ENCODE assay signal across 7 cellular contexts in the genomic region with DNA sequence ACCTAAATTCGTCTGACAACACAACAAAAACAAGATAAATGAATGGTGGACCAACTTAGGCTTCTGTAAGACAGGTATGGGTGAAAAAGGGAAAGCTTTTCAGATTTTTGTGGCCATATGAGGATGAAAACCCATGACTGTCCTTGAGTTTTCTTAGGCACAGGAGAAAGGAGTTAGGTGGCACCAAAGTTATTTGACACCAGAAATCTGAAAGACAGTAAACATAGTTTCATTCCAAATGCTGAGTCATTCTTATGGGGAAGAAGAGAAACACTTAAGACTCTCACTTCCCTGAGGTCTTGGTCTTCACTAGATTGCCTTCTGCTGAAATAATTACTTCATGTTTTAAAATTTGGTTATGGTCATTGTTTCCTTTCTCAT. TPM values are rescaled to one million over a fixed set of nuclear protein-coding genes. Genes with fewer than 3 reads are reported as not detected.
A peak's percentile ranks its signal among the peaks of the same experiment; 100 is the strongest.
DNase-seq lines count a peak whose midpoint lies in the region; ATAC-seq, FAIRE-seq and TF ChIP-seq lines count a peak whose summit lies in the region.

No MANE protein-coding gene starts in this region.

- no peak overlapping the region for H2AFZ ChIP-seq in MM.1S (ENCODE audit: low read length)
- H2AFZ ChIP-seq in mammary epithelial cell (ENCODE audit: low read depth, low read length): peak overlapping the region; percentile 57

- DNase-seq in HFFc6 (peak; percentile 53), MM.1S (peak; percentile 55), mammary epithelial cell (peak; percentile 57), small intestine (peak; percentile 19), NCI-H1105 treated with DMSO at 0.1 percent for 48 hours (lab: John Stamatoyannopoulos, UW) (no peak), activated T-cell treated with anti-CD3 and anti-CD28 coated beads for 4 hours (no peak)

- H3K9me3 ChIP-seq in MM.1S (replicated peaks; ENCODE audit: insufficient read depth, low read length) (no peaks in the 10 kb centered on the region), mammary epithelial cell (replicated peaks; ENCODE audit: insufficient read depth, low read length) (no peaks in the 10 kb centered on the region), small intestine (ENCODE audit: control insufficient read depth, low read depth) (no peaks in the 10 kb centered on the region)

- no peaks in the 10 kb centered on the region for H3K9me3 Mint-ChIP-seq in HFFc6

- no peak overlapping the region for H3K27ac ChIP-seq in MM.1S (ENCODE audit: low read length)
- H3K27ac ChIP-seq in mammary epithelial cell (ENCODE audit: insufficient read depth, low read depth, low read length): peak overlapping the region; percentile 22
- H3K27ac ChIP-seq in small intestine (ENCODE audit: low read depth in 1 of 2, low read length in 1 of 2): no peak overlapping the region

- peaks cover 4% of the 10 kb centered on the region; the same call in 1 of the 2 replicates for H3K27me3 Mint-ChIP-seq in HFFc6 (ENCODE audit: insufficient read depth)

- H3K4me1 Mint-ChIP-seq in HFFc6 (ENCODE audit: low read depth): peaks cover 32% of the 10 kb centered on the region

- no peak overlapping the region for H3K4me3 ChIP-seq in MM.1S (ENCODE audit: low read length)
- no peak overlapping the region for H3K4me3 ChIP-seq in mammary epithelial cell (replicated peaks in 1 of 3; ENCODE audit: insufficient read depth in 1 of 3, low read depth in 2 of 3, low read length in 3 of 3)
- H3K4me3 ChIP-seq in small intestine (ENCODE audit: low read depth in 1 of 2, low read length in 2 of 2): no peak overlapping the region

- H3K36me3 ChIP-seq in MM.1S (replicated peaks; ENCODE audit: insufficient read depth, low read length) (no peaks in the 10 kb centered on the region), mammary epithelial cell (ENCODE audit: insufficient read depth, low read length) (no peaks in the 10 kb centered on the region), small intestine (ENCODE audit: control insufficient read depth in 2 of 2, insufficient read depth in 2 of 2, low read length in 2 of 2) (no peaks in the 10 kb centered on the region)

- peaks cover 14% of the 10 kb centered on the region for H3K4me1 ChIP-seq in MM.1S (ENCODE audit: low read length)
- peaks cover 21% of the 10 kb centered on the region for H3K4me1 ChIP-seq in mammary epithelial cell (ENCODE audit: insufficient read depth, low read length)
- H3K4me1 ChIP-seq in small intestine (ENCODE audit: control insufficient read depth in 2 of 2, insufficient read depth in 1 of 2, low read depth in 1 of 2, low read length in 1 of 2): peaks cover 0 to 4% of the 10 kb centered on the region in 2 donors

- WGBS in mammary epithelial cell (ENCODE audit: low coverage, missing lambda C conversion rate): 92% methylated on average over 1 of the region's 1 CpG
- WGBS in small intestine, 3 donors: 79 to 90% (median 86%) methylated on average over 1 of the region's 1 CpG

- no peaks in the 10 kb centered on the region for H4K20me1 ChIP-seq in MM.1S (ENCODE audit: insufficient read depth, low read length)
- no peaks in the 10 kb centered on the region for H4K20me1 ChIP-seq in mammary epithelial cell (ENCODE audit: insufficient read depth, low read length)

- no peaks in the 10 kb centered on the region for H3K79me2 ChIP-seq in MM.1S (ENCODE audit: low read length)
- H3K79me2 ChIP-seq in mammary epithelial cell (ENCODE audit: insufficient read depth, low read length): peaks cover 4% of the 10 kb centered on the region

- BruUV-seq in mammary epithelial cell (replicated peaks; lab: Mats Ljungman, UMichigan): no TSS peak

- in situ Hi-C loops in mammary epithelial cell (cut with MboI; ENCODE audit: low sequenced_read_pairs in 2 of 2): loop anchor here in 1 of 2 donors (25.0 kb wide), 1 partner anchor 94 kb away; the partner anchor contains the start of gene NR4A2

- H3K27me3 ChIP-seq in MM.1S (replicated peaks; ENCODE audit: insufficient read depth, low read length) (no peaks in the 10 kb centered on the region), mammary epithelial cell (ENCODE audit: insufficient read depth, low read length) (no peaks in the 10 kb centered on the region), small intestine (ENCODE audit: control insufficient read depth in 2 of 2, insufficient read depth in 2 of 2, low read length in 2 of 2) (no peaks in the 10 kb centered on the region)

- no peak for FAIRE-seq in small intestine (lab: Jason Lieb, UNC)

- H3K9me2 ChIP-seq in MM.1S (replicated peaks; ENCODE audit: insufficient read depth, low read length): no peaks in the 10 kb centered on the region

- H3K27ac Mint-ChIP-seq in HFFc6: peak overlapping the region; percentile 85

- H3K36me3 Mint-ChIP-seq in HFFc6 (ENCODE audit: low read depth): no peaks in the 10 kb centered on the region

- peak overlapping the region; percentile 28 for H3K4me2 ChIP-seq in MM.1S (ENCODE audit: low read depth, low read length)
- H3K4me2 ChIP-seq in mammary epithelial cell (ENCODE audit: insufficient read depth, low read depth, low read length): no peak overlapping the region

- no peak overlapping the region for H3K9ac ChIP-seq in MM.1S (ENCODE audit: low read length)
- no peak overlapping the region for H3K9ac ChIP-seq in mammary epithelial cell (ENCODE audit: insufficient read depth, low read length)

- CTCF ChIA-PET in mammary epithelial cell (lab: Charles Lee; ENCODE audit: low non-redundant PET): no interaction called here

- intact Hi-C loops in mammary epithelial cell (cut with micrococcal nuclease): no loop called here

- peaks cover 9% of the 10 kb centered on the region; the same call in 1 of the 2 replicates for H3F3A ChIP-seq in MM.1S (ENCODE audit: insufficient read depth, low read length)

- dilution Hi-C loops in mammary epithelial cell (cut with HindIII; ENCODE audit: low sequenced_read_pairs): loop anchor here (25.0 kb wide), 1 partner anchor 806 kb away; no protein-coding TSS in a partner anchor

- ATAC-seq in GM18520 (IDR thresholded peaks at IDR 0.05; ENCODE audit: unreplicated experiment): peak; percentile 68

- TF ChIP-seq CTCF in HFFc6 (IDR thresholded peaks at IDR 0.05) (no peak), MM.1S (IDR thresholded peaks at IDR 0.05; ENCODE audit: low read length) (no peak), mammary epithelial cell (conservative IDR thresholded peaks at IDR 0.05 in 1 of 2, IDR thresholded peaks at IDR 0.05 in 1 of 2; ENCODE audit: extremely low read depth in 1 of 2, insufficient read depth in 1 of 2, low read depth in 1 of 2, low read length in 2 of 2) (no peak)

- H3K4me3 Mint-ChIP-seq in HFFc6: peak overlapping the region; percentile 62

RNA-seq across cellular contexts. Expression of gene GPD2, which starts 5.2 kb away (rescaled TPM):
- 10 to 100 TPM; 44.4 to 69.8 (median 55.7) TPM for total RNA-seq in HFFc6 (2021; fragmentation: NEBNext Ultra II Directional; extraction: Animal tissue kit (Norgen Biotek cat#: 25700))
- total RNA-seq in mammary epithelial cell: 10 to 100 TPM; 30.0 to 39.3 TPM
- polyA plus RNA-seq in mammary epithelial cell: 17.2 TPM
- polyA minus RNA-seq in mammary epithelial cell: 58.2 TPM
- 10 to 100 TPM; 10.5 to 13.8 (median 13.6) TPM for polyA plus RNA-seq in small intestine

Comparison
In these comparisons a context has a peak if more than half of its experiments do, and no peak if none do; other contexts are left out.
1. DNase-seq: peak in HFFc6 (single experiment), MM.1S (single experiment), mammary epithelial cell (single experiment) and small intestine (single experiment); none in NCI-H1105 treated with DMSO at 0.1 percent for 48 hours (single experiment) and activated T-cell treated with anti-CD3 and anti-CD28 coated beads for 4 hours (single experiment).